31 cellular contexts compared by ENCODE assay signal in genomic region chr7:132560105-132560504, GRCh38. TPM values are rescaled to one million over a fixed set of nuclear protein-coding genes. Genes with fewer than 3 reads are reported as not detected.
"Had no signal": no experiment of that assay in that cellular context is flagged by ENCODE, and none has a peak within 500 bp of the region (broad histone marks: within the 10 kb centered on the region; RNA-seq: fewer than 3 reads in every experiment).

No MANE protein-coding gene starts in this region.

- H3K27ac ChIP-seq: colonic mucosa, coronary artery, dorsolateral prefrontal cortex, epithelial cell of prostate, esophagus muscularis mucosa, esophagus squamous epithelium, foreskin keratinocyte, gastrocnemius medialis, gastroesophageal sphincter, heart left ventricle, heart right ventricle had no signal

- H3K27me3 ChIP-seq: colonic mucosa, esophagus muscularis mucosa had no signal

- ATAC-seq: effector memory CD8-positive, alpha-beta T cell; esophagus mucosa; gastrocnemius medialis; gastroesophageal sphincter; heart left ventricle; heart right ventricle had no signal

- H3K27ac Mint-ChIP-seq: dendritic cell treated with granulocyte-macrophage colony-stimulating factor and Interleukin-4, amounts not matched to agents 40 ng/mL and 50 ng/mL, for 4 days; effector memory CD8-positive, alpha-beta T cell; endodermal cell had no signal

- H3K9me3 ChIP-seq: colonic mucosa, esophagus muscularis mucosa, esophagus squamous epithelium, gastrocnemius medialis, gastroesophageal sphincter, heart left ventricle, heart right ventricle had no signal

- H3K36me3 ChIP-seq: colonic mucosa, esophagus muscularis mucosa, esophagus squamous epithelium, gastrocnemius medialis, gastroesophageal sphincter, heart left ventricle, heart right ventricle had no signal

- H3K4me3 ChIP-seq: colonic mucosa, coronary artery, dorsolateral prefrontal cortex, esophagus muscularis mucosa, esophagus squamous epithelium, gastrocnemius medialis, gastroesophageal sphincter, heart left ventricle, heart right ventricle had no signal

- H3K4me3 Mint-ChIP-seq: dendritic cell treated with granulocyte-macrophage colony-stimulating factor and Interleukin-4, amounts not matched to agents 40 ng/mL and 50 ng/mL, for 4 days; effector memory CD8-positive, alpha-beta T cell; endodermal cell had no signal

- H3K9me3 Mint-ChIP-seq: effector memory CD8-positive, alpha-beta T cell; endodermal cell had no signal

- DNase-seq: colonic mucosa; cortex of kidney; dermis blood vessel endothelial cell; dorsolateral prefrontal cortex; effector CD4-positive, alpha-beta T cell; effector CD8-positive, alpha-beta T cell; effector memory CD4-positive, alpha-beta T cell; effector memory CD8-positive, alpha-beta T cell; endodermal cell; erythroblast; esophagus squamous epithelium; foreskin fibroblast; foreskin keratinocyte; foreskin melanocyte; gastrocnemius medialis; glutamatergic neuron; head of caudate nucleus; heart left ventricle; heart right ventricle had no signal

- FAIRE-seq: colon, endometrium, endothelial cell of umbilical vein, frontal cortex had no signal

- H3K4me1 ChIP-seq: colonic mucosa, esophagus muscularis mucosa, esophagus squamous epithelium, foreskin keratinocyte, gastrocnemius medialis, gastroesophageal sphincter had no signal

RNA-seq across cellular contexts. Expression of gene PLXNA4, which starts 16.2 kb away (rescaled TPM):
- total RNA-seq: epithelial cell of proximal tubule, fibroblast of villous mesenchyme, foreskin keratinocyte had no signal
- polyA plus RNA-seq: foreskin keratinocyte had no signal
